ENCODE assay signal across 1 cellular context in the genomic region with DNA sequence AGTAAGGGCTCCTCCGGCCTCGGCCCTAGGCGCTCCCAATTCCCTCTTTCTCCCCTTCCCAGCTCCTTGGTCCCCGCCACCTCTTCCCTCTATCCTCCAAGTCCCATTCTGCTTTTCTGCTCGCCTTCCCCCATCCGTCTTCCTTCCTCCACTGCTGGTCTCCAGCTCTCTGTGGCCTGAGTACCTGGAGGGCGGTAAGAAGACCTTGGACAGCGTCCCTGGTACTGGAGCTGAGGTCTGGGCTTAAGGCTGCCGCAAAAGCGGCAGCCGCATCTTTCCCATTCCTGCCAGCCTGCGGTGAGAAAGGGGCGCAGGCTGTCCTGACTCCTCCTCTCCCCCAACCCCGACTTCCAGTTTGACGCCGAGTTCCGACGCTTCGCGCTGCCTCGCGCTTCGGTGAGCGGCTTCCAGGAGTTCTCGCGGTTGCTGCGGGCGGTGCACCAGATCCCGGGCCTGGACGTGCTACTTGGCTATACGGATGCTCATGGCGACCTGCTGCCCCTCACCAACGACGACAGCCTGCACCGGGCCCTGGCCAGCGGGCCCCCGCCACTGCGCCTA.
TF ChIP-seq lines count a peak whose summit lies in the region.

No MANE protein-coding gene starts in this region.

TF ChIP-seq in GM23338, 12 proteins besides CTCF, POLR2A, EP300 and RAD21:
- TF ChIP-seq, protein P1, sequence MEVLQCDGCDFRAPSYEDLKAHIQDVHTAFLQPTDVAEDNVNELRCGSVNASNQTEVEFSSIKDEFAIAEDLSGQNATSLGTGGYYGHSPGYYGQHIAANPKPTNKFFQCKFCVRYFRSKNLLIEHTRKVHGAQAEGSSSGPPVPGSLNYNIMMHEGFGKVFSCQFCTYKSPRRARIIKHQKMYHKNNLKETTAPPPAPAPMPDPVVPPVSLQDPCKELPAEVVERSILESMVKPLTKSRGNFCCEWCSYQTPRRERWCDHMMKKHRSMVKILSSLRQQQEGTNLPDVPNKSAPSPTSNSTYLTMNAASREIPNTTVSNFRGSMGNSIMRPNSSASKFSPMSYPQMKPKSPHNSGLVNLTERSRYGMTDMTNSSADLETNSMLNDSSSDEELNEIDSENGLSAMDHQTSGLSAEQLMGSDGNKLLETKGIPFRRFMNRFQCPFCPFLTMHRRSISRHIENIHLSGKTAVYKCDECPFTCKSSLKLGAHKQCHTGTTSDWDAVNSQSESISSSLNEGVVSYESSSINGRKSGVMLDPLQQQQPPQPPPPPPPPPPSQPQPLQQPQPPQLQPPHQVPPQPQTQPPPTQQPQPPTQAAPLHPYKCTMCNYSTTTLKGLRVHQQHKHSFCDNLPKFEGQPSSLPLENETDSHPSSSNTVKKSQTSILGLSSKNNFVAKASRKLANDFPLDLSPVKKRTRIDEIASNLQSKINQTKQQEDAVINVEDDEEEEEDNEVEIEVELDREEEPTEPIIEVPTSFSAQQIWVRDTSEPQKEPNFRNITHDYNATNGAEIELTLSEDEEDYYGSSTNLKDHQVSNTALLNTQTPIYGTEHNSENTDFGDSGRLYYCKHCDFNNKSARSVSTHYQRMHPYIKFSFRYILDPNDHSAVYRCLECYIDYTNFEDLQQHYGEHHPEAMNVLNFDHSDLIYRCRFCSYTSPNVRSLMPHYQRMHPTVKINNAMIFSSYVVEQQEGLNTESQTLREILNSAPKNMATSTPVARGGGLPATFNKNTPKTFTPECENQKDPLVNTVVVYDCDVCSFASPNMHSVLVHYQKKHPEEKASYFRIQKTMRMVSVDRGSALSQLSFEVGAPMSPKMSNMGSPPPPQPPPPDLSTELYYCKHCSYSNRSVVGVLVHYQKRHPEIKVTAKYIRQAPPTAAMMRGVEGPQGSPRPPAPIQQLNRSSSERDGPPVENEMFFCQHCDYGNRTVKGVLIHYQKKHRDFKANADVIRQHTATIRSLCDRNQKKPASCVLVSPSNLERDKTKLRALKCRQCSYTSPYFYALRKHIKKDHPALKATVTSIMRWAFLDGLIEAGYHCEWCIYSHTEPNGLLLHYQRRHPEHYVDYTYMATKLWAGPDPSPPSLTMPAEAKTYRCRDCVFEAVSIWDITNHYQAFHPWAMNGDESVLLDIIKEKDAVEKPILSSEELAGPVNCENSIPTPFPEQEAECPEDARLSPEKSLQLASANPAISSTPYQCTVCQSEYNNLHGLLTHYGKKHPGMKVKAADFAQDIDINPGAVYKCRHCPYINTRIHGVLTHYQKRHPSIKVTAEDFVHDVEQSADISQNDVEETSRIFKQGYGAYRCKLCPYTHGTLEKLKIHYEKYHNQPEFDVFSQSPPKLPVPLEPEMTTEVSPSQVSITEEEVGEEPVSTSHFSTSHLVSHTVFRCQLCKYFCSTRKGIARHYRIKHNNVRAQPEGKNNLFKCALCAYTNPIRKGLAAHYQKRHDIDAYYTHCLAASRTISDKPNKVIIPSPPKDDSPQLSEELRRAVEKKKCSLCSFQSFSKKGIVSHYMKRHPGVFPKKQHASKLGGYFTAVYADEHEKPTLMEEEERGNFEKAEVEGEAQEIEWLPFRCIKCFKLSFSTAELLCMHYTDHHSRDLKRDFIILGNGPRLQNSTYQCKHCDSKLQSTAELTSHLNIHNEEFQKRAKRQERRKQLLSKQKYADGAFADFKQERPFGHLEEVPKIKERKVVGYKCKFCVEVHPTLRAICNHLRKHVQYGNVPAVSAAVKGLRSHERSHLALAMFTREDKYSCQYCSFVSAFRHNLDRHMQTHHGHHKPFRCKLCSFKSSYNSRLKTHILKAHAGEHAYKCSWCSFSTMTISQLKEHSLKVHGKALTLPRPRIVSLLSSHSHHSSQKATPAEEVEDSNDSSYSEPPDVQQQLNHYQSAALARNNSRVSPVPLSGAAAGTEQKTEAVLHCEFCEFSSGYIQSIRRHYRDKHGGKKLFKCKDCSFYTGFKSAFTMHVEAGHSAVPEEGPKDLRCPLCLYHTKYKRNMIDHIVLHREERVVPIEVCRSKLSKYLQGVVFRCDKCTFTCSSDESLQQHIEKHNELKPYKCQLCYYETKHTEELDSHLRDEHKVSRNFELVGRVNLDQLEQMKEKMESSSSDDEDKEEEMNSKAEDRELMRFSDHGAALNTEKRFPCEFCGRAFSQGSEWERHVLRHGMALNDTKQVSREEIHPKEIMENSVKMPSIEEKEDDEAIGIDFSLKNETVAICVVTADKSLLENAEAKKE (CRISPR knock-in tag; IDR thresholded peaks at IDR 0.05) = no peak
- TF ChIP-seq CREB1 (CRISPR knock-in tag; IDR thresholded peaks at IDR 0.05; ENCODE audit: low read depth) (no peak), ZNF114 (CRISPR knock-in tag; IDR thresholded peaks at IDR 0.05) (no peak), JUNB (IDR thresholded peaks at IDR 0.05; ENCODE audit: unreplicated experiment) (no peak), STAT1 (IDR thresholded peaks at IDR 0.05; ENCODE audit: unreplicated experiment) (no peak)
- TF ChIP-seq, protein P2, sequence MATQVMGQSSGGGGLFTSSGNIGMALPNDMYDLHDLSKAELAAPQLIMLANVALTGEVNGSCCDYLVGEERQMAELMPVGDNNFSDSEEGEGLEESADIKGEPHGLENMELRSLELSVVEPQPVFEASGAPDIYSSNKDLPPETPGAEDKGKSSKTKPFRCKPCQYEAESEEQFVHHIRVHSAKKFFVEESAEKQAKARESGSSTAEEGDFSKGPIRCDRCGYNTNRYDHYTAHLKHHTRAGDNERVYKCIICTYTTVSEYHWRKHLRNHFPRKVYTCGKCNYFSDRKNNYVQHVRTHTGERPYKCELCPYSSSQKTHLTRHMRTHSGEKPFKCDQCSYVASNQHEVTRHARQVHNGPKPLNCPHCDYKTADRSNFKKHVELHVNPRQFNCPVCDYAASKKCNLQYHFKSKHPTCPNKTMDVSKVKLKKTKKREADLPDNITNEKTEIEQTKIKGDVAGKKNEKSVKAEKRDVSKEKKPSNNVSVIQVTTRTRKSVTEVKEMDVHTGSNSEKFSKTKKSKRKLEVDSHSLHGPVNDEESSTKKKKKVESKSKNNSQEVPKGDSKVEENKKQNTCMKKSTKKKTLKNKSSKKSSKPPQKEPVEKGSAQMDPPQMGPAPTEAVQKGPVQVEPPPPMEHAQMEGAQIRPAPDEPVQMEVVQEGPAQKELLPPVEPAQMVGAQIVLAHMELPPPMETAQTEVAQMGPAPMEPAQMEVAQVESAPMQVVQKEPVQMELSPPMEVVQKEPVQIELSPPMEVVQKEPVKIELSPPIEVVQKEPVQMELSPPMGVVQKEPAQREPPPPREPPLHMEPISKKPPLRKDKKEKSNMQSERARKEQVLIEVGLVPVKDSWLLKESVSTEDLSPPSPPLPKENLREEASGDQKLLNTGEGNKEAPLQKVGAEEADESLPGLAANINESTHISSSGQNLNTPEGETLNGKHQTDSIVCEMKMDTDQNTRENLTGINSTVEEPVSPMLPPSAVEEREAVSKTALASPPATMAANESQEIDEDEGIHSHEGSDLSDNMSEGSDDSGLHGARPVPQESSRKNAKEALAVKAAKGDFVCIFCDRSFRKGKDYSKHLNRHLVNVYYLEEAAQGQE (IDR thresholded peaks at IDR 0.05; ENCODE audit: unreplicated experiment) = peak; percentile 76
TF ChIP-seq in GM23338: peak in this region for 1.
